In genomic region chr9:118395415-118395814, GRCh38 we compare ENCODE assay signal across 16 cellular contexts.
DNase-seq lines count a peak whose midpoint lies in the region; ATAC-seq, FAIRE-seq and TF ChIP-seq lines count a peak whose summit lies in the region.
"Had no signal": no experiment of that assay in that cellular context is flagged by ENCODE, and none has a peak within 500 bp of the region (broad histone marks: within the 10 kb centered on the region; RNA-seq: fewer than 3 reads in every experiment).

No MANE protein-coding gene starts in this region.

- no peaks in the 10 kb centered on the region for H4K20me1 ChIP-seq in hepatocyte (ENCODE audit: insufficient read depth, poor library complexity, severe bottlenecking)

- H3K9me2 ChIP-seq in hepatocyte (replicated peaks; ENCODE audit: insufficient read depth), result no peaks in the 10 kb centered on the region

- TF ChIP-seq CTCF in A549 (IDR thresholded peaks at IDR 0.05) (no peak), hepatocyte (IDR thresholded peaks at IDR 0.05; ENCODE audit: poor library complexity) (no peak)

- CTCF ChIA-PET in A549 (lab: Yijun Ruan, JAX) (no interaction called here), T-cell (lab: Charles Lee) (no interaction called here)

- no peaks in the 10 kb centered on the region; the same call in 2 of the 3 replicates for H3K4me1 ChIP-seq in A549
- no peaks in the 10 kb centered on the region for H3K4me1 ChIP-seq in hepatocyte (ENCODE audit: insufficient read depth)
- H3K4me1 ChIP-seq: esophagus squamous epithelium, SJSA1 had no signal

- H2AFZ ChIP-seq in hepatocyte, result no peak overlapping the region

- H3K4me1 Mint-ChIP-seq in T-cell, result no peaks in the 10 kb centered on the region

- H3K27ac ChIP-seq in A549 (peak overlapping the region in 1 of 2 experiments; percentile 9; a peak in 1 of 6 replicates), hepatocyte (no peak overlapping the region)
- H3K27ac ChIP-seq: esophagus squamous epithelium, SJSA1 had no signal

- H3K4me3 Mint-ChIP-seq in T-cell, result no peak overlapping the region

- no peak for TF ChIP-seq EP300 in A549 (IDR thresholded peaks at IDR 0.05)

- H3K9me3 Mint-ChIP-seq in T-cell, result peaks cover 3 to 8% (median 7%) of the 10 kb centered on the region in 3 donors

- H3K79me2 ChIP-seq in hepatocyte, result no peaks in the 10 kb centered on the region

- FAIRE-seq in A549 (lab: Jason Lieb, UNC), result no peak
- FAIRE-seq: HTR-8/SVneo had no signal

- no peak overlapping the region for H3K27ac Mint-ChIP-seq in T-cell

- no peaks in the 10 kb centered on the region for H3K36me3 ChIP-seq in hepatocyte (replicated peaks; ENCODE audit: insufficient read depth, low read depth)
- H3K36me3 ChIP-seq: esophagus squamous epithelium, SJSA1 had no signal

- H3K9me3 ChIP-seq in A549 (no peaks in the 10 kb centered on the region), hepatocyte (ENCODE audit: low read depth) (no peaks in the 10 kb centered on the region)
- H3K9me3 ChIP-seq: esophagus squamous epithelium, SJSA1 had no signal

- ATAC-seq in A549 (no peak), GM19023 (IDR thresholded peaks at IDR 0.05; ENCODE audit: unreplicated experiment) (peak; percentile 47), HG02610 (IDR thresholded peaks at IDR 0.05; ENCODE audit: unreplicated experiment) (peak; percentile 98), T-cell (replicated peaks in 1 of 4) (no peak)
- no peak for ATAC-seq in stimulated activated naive CD8-positive, alpha-beta T cell treated with anti-CD3 and anti-CD28 coated beads, Interleukin-15, Interleukin-2, amounts not matched to agents 100 U/mL and 50 U/mL, for 24 hours

- H3K27me3 Mint-ChIP-seq in T-cell, result no peaks in the 10 kb centered on the region

- H3K4me3 ChIP-seq in A549 (no peak overlapping the region), hepatocyte (no peak overlapping the region)
- H3K4me3 ChIP-seq: esophagus squamous epithelium, SJSA1 had no signal

- H3K4me2 ChIP-seq in A549 (no peak overlapping the region), hepatocyte (no peak overlapping the region)

- TF ChIP-seq RAD21 in A549 (conservative IDR thresholded peaks at IDR 0.05 in 1 of 2, IDR thresholded peaks at IDR 0.05 in 1 of 2), result no peak

- no peaks in the 10 kb centered on the region for H3K27me3 ChIP-seq in hepatocyte
- H3K27me3 ChIP-seq: esophagus squamous epithelium, SJSA1 had no signal

- no peak for TF ChIP-seq POLR2A in A549 (IDR thresholded peaks at IDR 0.05; ENCODE audit: low read length)

- H3K36me3 Mint-ChIP-seq in T-cell, result no peaks in the 10 kb centered on the region

- no peak for DNase-seq in A549 (ENCODE audit: low read depth in 1 of 2, low spot score in 1 of 2)
- peak; percentile 38 for DNase-seq in HT1080 (ENCODE audit: low read depth)
- DNase-seq in stimulated activated naive CD8-positive, alpha-beta T cell treated with anti-CD3 and anti-CD28 coated beads, Interleukin-15, Interleukin-2, amounts not matched to agents 100 U/mL and 50 U/mL, for 24 hours, result no peak
- DNase-seq in hepatocyte (ENCODE audit: low spot score), result no peak
- DNase-seq in T-cell, result no peak
- no peak for DNase-seq in NCI-H510A treated with DMSO at 0.1 percent for 48 hours (lab: John Stamatoyannopoulos, UW)
- DNase-seq: cortex of kidney, DND-41, esophagus squamous epithelium, NCI-H1105 treated with DMSO at 0.1 percent for 48 hours, NCI-H748 treated with DMSO at 0.1 percent for 48 hours, nucleus accumbens had no signal

- POLR2A ChIA-PET in A549 (lab: Yijun Ruan, JAX), result no interaction called here
- POLR2A ChIA-PET in T-cell (lab: Charles Lee), result no interaction called here

- 49% methylated on average over 2 of the region's 2 CpGs for WGBS in A549 (ENCODE audit: missing lambda C conversion rate)
- 98% methylated on average over 2 of the region's 2 CpGs for WGBS in hepatocyte (ENCODE audit: low lambda C conversion rate, missing lambda C conversion rate)

TF ChIP-seq in A549, 52 proteins besides CTCF, POLR2A, EP300 and RAD21:
- TF ChIP-seq MAFK (IDR thresholded peaks at IDR 0.05; ENCODE audit: partially characterized antibody), result peak; percentile 82
- TF ChIP-seq, protein P1, sequence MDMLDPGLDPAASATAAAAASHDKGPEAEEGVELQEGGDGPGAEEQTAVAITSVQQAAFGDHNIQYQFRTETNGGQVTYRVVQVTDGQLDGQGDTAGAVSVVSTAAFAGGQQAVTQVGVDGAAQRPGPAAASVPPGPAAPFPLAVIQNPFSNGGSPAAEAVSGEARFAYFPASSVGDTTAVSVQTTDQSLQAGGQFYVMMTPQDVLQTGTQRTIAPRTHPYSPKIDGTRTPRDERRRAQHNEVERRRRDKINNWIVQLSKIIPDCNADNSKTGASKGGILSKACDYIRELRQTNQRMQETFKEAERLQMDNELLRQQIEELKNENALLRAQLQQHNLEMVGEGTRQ (IDR thresholded peaks at IDR 0.05), result no peak

Comparison
In these comparisons a context has a peak if more than half of its experiments do, and no peak if none do; other contexts are left out.
1. ATAC-seq: peak in GM19023 (single experiment) and HG02610 (single experiment); none in A549 (0 of 2), stimulated activated naive CD8-positive, alpha-beta T cell treated with anti-CD3 and anti-CD28 coated beads, Interleukin-15, Interleukin-2, amounts not matched to agents 100 U/mL and 50 U/mL, for 24 hours (single experiment) and T-cell (0 of 4).